Comparison of ENCODE assay signal across 1 cellular context in the genomic region with DNA sequence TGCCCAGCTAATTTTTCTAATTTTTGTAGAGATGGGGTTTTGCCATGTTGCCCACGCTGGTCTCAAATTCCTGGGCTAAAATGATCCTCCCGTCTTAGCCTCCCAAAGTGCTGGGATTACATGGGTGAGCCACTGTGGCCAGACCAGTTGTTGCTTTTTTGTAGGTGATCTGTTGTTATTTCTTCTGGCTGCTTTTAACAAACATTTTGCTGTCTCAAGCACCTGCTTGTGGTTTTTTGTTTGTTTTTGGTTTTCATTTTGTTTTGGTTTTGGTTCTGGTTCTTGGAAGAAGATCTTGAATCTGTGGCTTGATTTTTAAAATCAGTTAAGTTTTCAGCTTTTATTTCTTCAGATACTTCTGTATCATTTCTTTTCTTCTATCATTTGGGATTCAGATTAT.
TF ChIP-seq lines count a peak whose summit lies in the region.

No MANE protein-coding gene starts in this region.

TF ChIP-seq in WTC11, 78 proteins besides CTCF, POLR2A, EP300 and RAD21 (continued from another document):
- TF ChIP-seq, protein P1, sequence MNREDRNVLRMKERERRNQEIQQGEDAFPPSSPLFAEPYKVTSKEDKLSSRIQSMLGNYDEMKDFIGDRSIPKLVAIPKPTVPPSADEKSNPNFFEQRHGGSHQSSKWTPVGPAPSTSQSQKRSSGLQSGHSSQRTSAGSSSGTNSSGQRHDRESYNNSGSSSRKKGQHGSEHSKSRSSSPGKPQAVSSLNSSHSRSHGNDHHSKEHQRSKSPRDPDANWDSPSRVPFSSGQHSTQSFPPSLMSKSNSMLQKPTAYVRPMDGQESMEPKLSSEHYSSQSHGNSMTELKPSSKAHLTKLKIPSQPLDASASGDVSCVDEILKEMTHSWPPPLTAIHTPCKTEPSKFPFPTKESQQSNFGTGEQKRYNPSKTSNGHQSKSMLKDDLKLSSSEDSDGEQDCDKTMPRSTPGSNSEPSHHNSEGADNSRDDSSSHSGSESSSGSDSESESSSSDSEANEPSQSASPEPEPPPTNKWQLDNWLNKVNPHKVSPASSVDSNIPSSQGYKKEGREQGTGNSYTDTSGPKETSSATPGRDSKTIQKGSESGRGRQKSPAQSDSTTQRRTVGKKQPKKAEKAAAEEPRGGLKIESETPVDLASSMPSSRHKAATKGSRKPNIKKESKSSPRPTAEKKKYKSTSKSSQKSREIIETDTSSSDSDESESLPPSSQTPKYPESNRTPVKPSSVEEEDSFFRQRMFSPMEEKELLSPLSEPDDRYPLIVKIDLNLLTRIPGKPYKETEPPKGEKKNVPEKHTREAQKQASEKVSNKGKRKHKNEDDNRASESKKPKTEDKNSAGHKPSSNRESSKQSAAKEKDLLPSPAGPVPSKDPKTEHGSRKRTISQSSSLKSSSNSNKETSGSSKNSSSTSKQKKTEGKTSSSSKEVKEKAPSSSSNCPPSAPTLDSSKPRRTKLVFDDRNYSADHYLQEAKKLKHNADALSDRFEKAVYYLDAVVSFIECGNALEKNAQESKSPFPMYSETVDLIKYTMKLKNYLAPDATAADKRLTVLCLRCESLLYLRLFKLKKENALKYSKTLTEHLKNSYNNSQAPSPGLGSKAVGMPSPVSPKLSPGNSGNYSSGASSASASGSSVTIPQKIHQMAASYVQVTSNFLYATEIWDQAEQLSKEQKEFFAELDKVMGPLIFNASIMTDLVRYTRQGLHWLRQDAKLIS (CRISPR knock-in tag; IDR thresholded peaks at IDR 0.05; ENCODE audit: borderline replicate concordance), result no peak
- TF ChIP-seq ZNF423 (CRISPR knock-in tag; IDR thresholded peaks at IDR 0.05) (no peak), EMX1 (CRISPR knock-in tag; IDR thresholded peaks at IDR 0.05) (no peak), ZNF263 (CRISPR knock-in tag; IDR thresholded peaks at IDR 0.05; ENCODE audit: low read depth) (no peak), ETV6 (CRISPR knock-in tag; IDR thresholded peaks at IDR 0.05) (no peak), GTF2I (CRISPR knock-in tag; conservative IDR thresholded peaks at IDR 0.05) (no peak), NFYB (CRISPR knock-in tag; conservative IDR thresholded peaks at IDR 0.05; ENCODE audit: low read depth) (no peak)
- TF ChIP-seq, protein P2, sequence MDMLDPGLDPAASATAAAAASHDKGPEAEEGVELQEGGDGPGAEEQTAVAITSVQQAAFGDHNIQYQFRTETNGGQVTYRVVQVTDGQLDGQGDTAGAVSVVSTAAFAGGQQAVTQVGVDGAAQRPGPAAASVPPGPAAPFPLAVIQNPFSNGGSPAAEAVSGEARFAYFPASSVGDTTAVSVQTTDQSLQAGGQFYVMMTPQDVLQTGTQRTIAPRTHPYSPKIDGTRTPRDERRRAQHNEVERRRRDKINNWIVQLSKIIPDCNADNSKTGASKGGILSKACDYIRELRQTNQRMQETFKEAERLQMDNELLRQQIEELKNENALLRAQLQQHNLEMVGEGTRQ (CRISPR knock-in tag; IDR thresholded peaks at IDR 0.05), result no peak
TF ChIP-seq in WTC11: peak in this region for 0.
